Comparison of ENCODE assay signal across 8 cellular contexts in genomic region chr19:14048439-14049153, GRCh38. TPM values are rescaled to one million over a fixed set of nuclear protein-coding genes. Genes with fewer than 3 reads are reported as not detected.
DNase-seq lines count a peak whose midpoint lies in the region; ATAC-seq, FAIRE-seq and TF ChIP-seq lines count a peak whose summit lies in the region.

No MANE protein-coding gene starts in this region.

- no peaks in the 10 kb centered on the region for H3K27me3 ChIP-seq in RWPE2 (ENCODE audit: insufficient read depth, poor library complexity, severe bottlenecking)

- no peak for FAIRE-seq in A549 (lab: Jason Lieb, UNC)

- H3K4me2 ChIP-seq in A549 = no peak overlapping the region

- POLR2A ChIA-PET in A549 (lab: Yijun Ruan, JAX) = no interaction called here

- H3K27ac ChIP-seq in A549 (no peak overlapping the region), RWPE2 (ENCODE audit: poor library complexity, severe bottlenecking) (no peak overlapping the region)

- no peak for TF ChIP-seq POLR2A in A549 (IDR thresholded peaks at IDR 0.05; ENCODE audit: low read length)

- H3K36me3 ChIP-seq in RWPE2 (ENCODE audit: low read depth) = no peaks in the 10 kb centered on the region

- TF ChIP-seq EP300 in A549 (IDR thresholded peaks at IDR 0.05) = no peak

- TF ChIP-seq RAD21 in A549 (conservative IDR thresholded peaks at IDR 0.05 in 1 of 2, IDR thresholded peaks at IDR 0.05 in 1 of 2) = peak in 1 of 2 experiments; percentile 24; a peak in 1 of 5 replicates

- TF ChIP-seq CTCF in A549 (IDR thresholded peaks at IDR 0.05) = peak; percentile 30
- peak; percentile 79 for TF ChIP-seq CTCF in GM13976 (IDR thresholded peaks at IDR 0.05; ENCODE audit: borderline replicate concordance, control extremely low read depth, extremely low read depth, insufficient read depth, missing control alignments)
- peak; percentile 69 for TF ChIP-seq CTCF in RWPE2 (IDR thresholded peaks at IDR 0.05; ENCODE audit: poor library complexity, severe bottlenecking)

- CTCF ChIA-PET in A549 (lab: Yijun Ruan, JAX) = interaction anchor here (0.8 to 4.3 kb wide), 8 partner anchors 10 to 41 kb away, joined by 3 to 33 read pairs (median 4); partner anchors contain the start of genes IL27RA and MISP3

- ATAC-seq in A549 = peak in 1 of 2 experiments; percentile 69; a peak in 3 of 6 replicates
- ATAC-seq in RWPE2 (ENCODE audit: low read depth) = peak; percentile 46; the same call in 2 of the 3 replicates
- ATAC-seq in left cardiac atrium = peak; percentile 53 to 58
- no peak for ATAC-seq in HG02885 (IDR thresholded peaks at IDR 0.05; ENCODE audit: poor library complexity, unreplicated experiment)
- ATAC-seq in HG03342 (IDR thresholded peaks at IDR 0.05; ENCODE audit: unreplicated experiment) = no peak

- H3K4me3 ChIP-seq in A549 (no peak overlapping the region), RWPE2 (ENCODE audit: severe bottlenecking) (no peak overlapping the region)

- peak; percentile 44 to 54 for DNase-seq in A549 (ENCODE audit: low read depth in 1 of 2, low spot score in 1 of 2)
- peak; percentile 80 for DNase-seq in GM13976 (ENCODE audit: low spot score)
- DNase-seq in RWPE2 (ENCODE audit: low spot score) = no peak
- DNase-seq in activated gamma-delta T cell treated with anti-CD3 and anti-CD28 coated beads, Interleukin-2, amount 50 U/mL, for 16 hours (ENCODE audit: low read depth) = peak; percentile 68
- no peak for DNase-seq in left cardiac atrium
- DNase-seq in stimulated activated CD4-positive, alpha-beta T cell treated with anti-CD3 and anti-CD28 coated beads, Interleukin-1b, Interleukin-23, amount 100 ng/mL, for 4 hours (ENCODE audit: low read depth in 2 of 2) = peak; percentile 75 to 76

- H3K4me1 ChIP-seq in A549 = no peaks in the 10 kb centered on the region
- H3K4me1 ChIP-seq in RWPE2 (ENCODE audit: insufficient read depth, poor library complexity, severe bottlenecking) = no peaks in the 10 kb centered on the region

- in situ Hi-C loops in GM13976 (cut with MboI; ENCODE audit: low sequenced_read_pairs, unreplicated experiment) = no loop called here

- 83% methylated on average over 7 of the region's 8 CpGs for WGBS in A549 (ENCODE audit: missing lambda C conversion rate)

- H3K9me3 ChIP-seq in A549 (0 out of 3 replicates have a peak, but pooled peaks cover 3% of the 10 kb centered on the region), RWPE2 (ENCODE audit: severe bottlenecking) (no peaks in the 10 kb centered on the region)

- intact Hi-C loops in left cardiac atrium (cut with DNase I) = loop anchor here in 1 of 2 donors (10.0 kb wide), 1 partner anchor 774 kb away; no protein-coding TSS in a partner anchor

TF ChIP-seq in A549, 52 proteins besides CTCF, POLR2A, EP300 and RAD21 (continues in another document):
- no peak for TF ChIP-seq ZSCAN20 (CRISPR knock-in tag; IDR thresholded peaks at IDR 0.05)
- no peak for TF ChIP-seq RCOR1 (IDR thresholded peaks at IDR 0.05; ENCODE audit: low read depth, low read length)
- no peak for TF ChIP-seq BHLHE40 (IDR thresholded peaks at IDR 0.05; ENCODE audit: low read depth, low read length)
- no peak for TF ChIP-seq MAFK (IDR thresholded peaks at IDR 0.05; ENCODE audit: partially characterized antibody)
- TF ChIP-seq HDAC2 (IDR thresholded peaks at IDR 0.05) = no peak
- no peak for TF ChIP-seq PBX3 (IDR thresholded peaks at IDR 0.05)
- no peak for TF ChIP-seq EHF (CRISPR knock-in tag; IDR thresholded peaks at IDR 0.05)
- no peak for TF ChIP-seq EHMT2 (IDR thresholded peaks at IDR 0.05; ENCODE audit: low read depth)
- TF ChIP-seq CHD2 (IDR thresholded peaks at IDR 0.05; ENCODE audit: low read length, partially characterized antibody) = no peak
- TF ChIP-seq SMC3 (IDR thresholded peaks at IDR 0.05) = no peak
- no peak for TF ChIP-seq HMGXB4 (CRISPR knock-in tag; IDR thresholded peaks at IDR 0.05; ENCODE audit: borderline replicate concordance)
- TF ChIP-seq E2F6 (IDR thresholded peaks at IDR 0.05; ENCODE audit: borderline replicate concordance, low read depth) = no peak

RNA-seq across cellular contexts. Expression of gene PALM3, which starts 13.3 kb away (rescaled TPM):
- polyA plus RNA-seq in A549 (2011; rRNA removed) (0.73 and 0.96 TPM in 2 replicates), A549 (2017; fragmentation: RNase III; extraction: RNeasy Plus Mini Kit Qiagen cat#74134 plus additional on column Dnase treatment) (7.9 to 12.1 TPM (median 10.2 TPM) in 3 replicates)
- 2.3 and 2.6 TPM in 2 replicates for polyA plus RNA-seq in A549 (2012; cell fraction: cytosol; rRNA removed)
- polyA plus RNA-seq in A549 (2012; cell fraction: nucleus; rRNA removed) = 2.0 and 2.4 TPM in 2 replicates
- 0.92 TPM in 1 of 2 replicates, not detected in the other for polyA minus RNA-seq in A549 (2011; rRNA and poly(A)+ RNA removed)
- total RNA-seq in left cardiac atrium = under 1 TPM; 0.50 to 0.88 TPM

RNA-seq across cellular contexts. Expression of gene IL27RA, which starts 17.0 kb away (rescaled TPM):
- polyA plus RNA-seq in A549 (2011; rRNA removed) = 3.0 and 3.1 TPM in 2 replicates
- polyA plus RNA-seq in A549 (2012; cell fraction: cytosol; rRNA removed) = 3.3 and 4.6 TPM in 2 replicates
- 5.8 and 6.0 TPM in 2 replicates for polyA plus RNA-seq in A549 (2012; cell fraction: nucleus; rRNA removed)
- polyA plus RNA-seq in A549 (2017; fragmentation: RNase III; extraction: RNeasy Plus Mini Kit Qiagen cat#74134 plus additional on column Dnase treatment) = 4.0 to 4.6 TPM (median 4.5 TPM) in 3 replicates
- polyA minus RNA-seq in A549 (2011; rRNA and poly(A)+ RNA removed) = 2.7 TPM in 2 replicates
- total RNA-seq in left cardiac atrium = 1 to 10 TPM; 4.7 to 6.2 TPM

RNA-seq across cellular contexts. Expression of gene RLN3, which starts 20.6 kb away (rescaled TPM):
- not detected in 2 replicates for polyA plus RNA-seq in A549 (2011; rRNA removed)
- not detected in 2 replicates for polyA plus RNA-seq in A549 (2012; cell fraction: cytosol; rRNA removed)
- not detected in 2 replicates for polyA plus RNA-seq in A549 (2012; cell fraction: nucleus; rRNA removed)
- not detected in 3 replicates for polyA plus RNA-seq in A549 (2017; fragmentation: RNase III; extraction: RNeasy Plus Mini Kit Qiagen cat#74134 plus additional on column Dnase treatment)
- not detected in 2 replicates for polyA minus RNA-seq in A549 (2011; rRNA and poly(A)+ RNA removed)
- not detected for total RNA-seq in left cardiac atrium

RNA-seq across cellular contexts. Expression of gene MISP3, which starts 24.0 kb away (rescaled TPM):
- 1.3 and 1.9 TPM in 2 replicates for polyA plus RNA-seq in A549 (2011; rRNA removed)
- polyA plus RNA-seq in A549 (2012; cell fraction: cytosol; rRNA removed) = 3.9 and 4.1 TPM in 2 replicates
- 2.6 and 3.8 TPM in 2 replicates for polyA plus RNA-seq in A549 (2012; cell fraction: nucleus; rRNA removed)
- polyA plus RNA-seq in A549 (2017; fragmentation: RNase III; extraction: RNeasy Plus Mini Kit Qiagen cat#74134 plus additional on column Dnase treatment) = 2.1 to 2.8 TPM (median 2.3 TPM) in 3 replicates
- polyA minus RNA-seq in A549 (2011; rRNA and poly(A)+ RNA removed) = 0.12 and 0.29 TPM in 2 replicates
- total RNA-seq in left cardiac atrium = 1 to 10 TPM; 4.6 to 5.7 TPM

RNA-seq across cellular contexts. Expression of gene C19orf67, which starts 37.0 kb away (rescaled TPM):
- not detected in 2 replicates for polyA plus RNA-seq in A549 (2011; rRNA removed)
- not detected in 2 replicates for polyA plus RNA-seq in A549 (2012; cell fraction: cytosol; rRNA removed)
- polyA plus RNA-seq in A549 (2012; cell fraction: nucleus; rRNA removed) = not detected in 2 replicates
- not detected in 3 replicates for polyA plus RNA-seq in A549 (2017; fragmentation: RNase III; extraction: RNeasy Plus Mini Kit Qiagen cat#74134 plus additional on column Dnase treatment)
- polyA minus RNA-seq in A549 (2011; rRNA and poly(A)+ RNA removed) = not detected in 2 replicates
- total RNA-seq in left cardiac atrium = not detected

Comparison
In these comparisons a context has a peak if more than half of its experiments do, and no peak if none do; other contexts are left out.
1. ATAC-seq: peak in RWPE2 (single experiment) and left cardiac atrium (2 of 2); none in HG02885 (single experiment) and HG03342 (single experiment).
2. DNase-seq: peak in A549 (2 of 2), GM13976 (single experiment), activated gamma-delta T cell treated with anti-CD3 and anti-CD28 coated beads, Interleukin-2, amount 50 U/mL, for 16 hours (single experiment) and stimulated activated CD4-positive, alpha-beta T cell treated with anti-CD3 and anti-CD28 coated beads, Interleukin-1b, Interleukin-23, amount 100 ng/mL, for 4 hours (2 of 2); none in RWPE2 (single experiment) and left cardiac atrium (single experiment).
3. Peak in every context shown above with its lines, with median percentiles within 50 percentile points of each other: CTCF ChIP-seq.